In the genomic region with DNA sequence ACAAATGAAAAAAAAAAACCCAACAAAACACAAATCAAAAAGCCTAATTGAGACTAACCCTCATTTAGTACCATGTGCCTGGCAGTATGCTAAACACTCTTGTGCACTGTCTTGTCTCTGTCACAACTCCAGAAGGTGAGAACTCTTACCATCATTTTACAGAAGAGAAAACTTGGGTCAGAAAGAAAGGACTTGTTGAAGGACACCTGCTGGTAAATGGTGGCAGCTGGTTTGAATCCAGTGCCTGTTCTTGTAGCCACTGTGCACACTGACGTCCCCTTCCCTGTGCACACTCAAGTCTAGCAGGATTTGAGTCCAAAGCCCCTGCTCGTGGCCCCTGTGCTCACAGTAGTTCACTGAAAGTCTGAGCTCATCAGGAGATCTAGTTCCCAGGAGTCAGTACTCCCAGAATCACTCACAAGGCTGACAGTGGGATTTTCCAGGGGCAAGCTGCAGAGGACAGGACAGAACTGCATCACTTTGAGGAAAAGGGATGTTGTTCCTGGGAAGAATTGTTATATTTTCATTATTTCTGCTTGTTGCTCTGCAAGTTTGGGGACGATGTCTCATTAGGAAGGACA, we compare ENCODE assay signal across 11 cellular contexts. TPM values are rescaled to one million over a fixed set of nuclear protein-coding genes. Genes with fewer than 3 reads are reported as not detected.
DNase-seq lines count a peak whose midpoint lies in the region; ATAC-seq, FAIRE-seq and TF ChIP-seq lines count a peak whose summit lies in the region.
"Had no signal": no experiment of that assay in that cellular context is flagged by ENCODE, and none has a peak within 500 bp of the region (broad histone marks: within the 10 kb centered on the region; RNA-seq: fewer than 3 reads in every experiment).

No MANE protein-coding gene starts in this region.

- intact Hi-C loops in stomach (cut with DNase I; ENCODE audit: low total_unique reads), result loop anchor here (10.0 kb wide), 1 partner anchor 145 kb away; no protein-coding TSS in a partner anchor

- no peaks in the 10 kb centered on the region for H3K27me3 ChIP-seq in stomach

- no peaks in the 10 kb centered on the region for H3K9me3 ChIP-seq in stomach

- peak; percentile 9 for TF ChIP-seq CTCF in epithelial cell of esophagus (IDR thresholded peaks at IDR 0.05; ENCODE audit: insufficient read depth, low read depth, low read length, missing control alignments)
- no peak for TF ChIP-seq CTCF in stomach (IDR thresholded peaks at IDR 0.05)

- no peak for TF ChIP-seq EP300 in stomach (IDR thresholded peaks at IDR 0.05)

- WGBS in stomach, 5 donors, result 63 to 86% (median 75%) methylated on average over 3 of the region's 3 CpGs

- DNase-seq in GM12892 (ENCODE audit: insufficient read length) (no peak), epithelial cell of esophagus (ENCODE audit: low read depth) (no peak), NCI-H526 (lab: John Stamatoyannopoulos, UW) (no peak), stomach (no peak), cerebellar nuclear complex (lab: John Stamatoyannopoulos, UW) (no peak)
- DNase-seq: mesenchymal stem cell, NCI-H146, WERI-Rb-1 had no signal

- H3K27ac ChIP-seq in stomach, result no peak overlapping the region
- H3K27ac ChIP-seq: WERI-Rb-1 had no signal

- TF ChIP-seq POLR2A in GM12892 (IDR thresholded peaks at IDR 0.05; ENCODE audit: low read depth, low read length) (no peak), stomach (IDR thresholded peaks at IDR 0.05) (no peak)

- FAIRE-seq in GM12892 (lab: Jason Lieb, UNC), result peak; percentile 33
- FAIRE-seq: urothelium cell line had no signal

- H3K4me1 ChIP-seq in stomach, result peaks cover 9 to 28% (median 18%) of the 10 kb centered on the region in 4 donors

- no peak overlapping the region for H3K4me3 ChIP-seq in epithelial cell of esophagus (ENCODE audit: low read length)
- no peak overlapping the region for H3K4me3 ChIP-seq in stomach

- ATAC-seq in GM19328 (IDR thresholded peaks at IDR 0.05; ENCODE audit: unreplicated experiment), result peak; percentile 33
- peak; percentile 24 for ATAC-seq in HG03342 (IDR thresholded peaks at IDR 0.05; ENCODE audit: unreplicated experiment)

- H3K36me3 ChIP-seq in stomach, result no peaks in the 10 kb centered on the region
- H3K36me3 ChIP-seq: WERI-Rb-1 had no signal

RNA-seq across cellular contexts. Expression of a gene that starts 43.0 kb away (rescaled TPM):
- 96.4 TPM for polyA plus RNA-seq in GM12892 (2012; ENCODE audit: missing spikeins)
- total RNA-seq in stomach, result 100 to 1,000 TPM in 3 of 5 donors, 10 to 100 TPM in 2; 64.3 to 274 (median 161) TPM
- polyA plus RNA-seq in stomach, result 100 to 1,000 TPM; 165 to 183 (median 179) TPM

RNA-seq across cellular contexts. Expression of a gene that starts 53.5 kb away (rescaled TPM):
- 104 TPM for polyA plus RNA-seq in GM12892 (2012; ENCODE audit: missing spikeins)
- total RNA-seq in stomach, result 10 to 100 TPM in 3 of 5 donors, 1 to 10 TPM in 2; 1.2 to 37.1 (median 10.7) TPM
- 10 to 100 TPM in 2 of 3 donors, 1 to 10 TPM in 1; 9.6 to 18.4 (median 14.9) TPM for polyA plus RNA-seq in stomach
